15 cellular contexts compared by ENCODE assay signal in genomic region chr18:26327062-26327461, GRCh38.
"Had no signal": no experiment of that assay in that cellular context is flagged by ENCODE, and none has a peak within 500 bp of the region (broad histone marks: within the 10 kb centered on the region; RNA-seq: fewer than 3 reads in every experiment).

No MANE protein-coding gene starts in this region.

- H3K9me3 Mint-ChIP-seq: activated naive CD8-positive, alpha-beta T cell treated with anti-CD3 and anti-CD28 coated beads, Interleukin-2, amount 10 ng/mL, durations not matched to agents 7 days and 5 days; activated T-cell treated with anti-CD3 and anti-CD28 coated beads, Interleukin-2, amount 50 U/mL, for 4 hours; stimulated activated naive CD8-positive, alpha-beta T cell treated with anti-CD3 and anti-CD28 coated beads, Interleukin-15, amount 100 ng/mL, for 72 hours; T-cell had no signal

- H3K4me3 Mint-ChIP-seq: activated naive CD8-positive, alpha-beta T cell treated with anti-CD3 and anti-CD28 coated beads, Interleukin-2, amount 10 ng/mL, durations not matched to agents 7 days and 5 days; activated T-cell treated with anti-CD3 and anti-CD28 coated beads, Interleukin-2, amount 50 U/mL, for 4 hours; stimulated activated naive CD8-positive, alpha-beta T cell treated with anti-CD3 and anti-CD28 coated beads, Interleukin-15, amount 100 ng/mL, for 72 hours; T-cell had no signal

- H3K27me3 ChIP-seq: colonic mucosa, gastroesophageal sphincter, pancreas, testis, upper lobe of right lung had no signal

- H3K9me3 ChIP-seq: colonic mucosa, gastroesophageal sphincter, pancreas, testis, upper lobe of right lung had no signal

- FAIRE-seq: pancreas had no signal

- H3K27ac Mint-ChIP-seq: activated naive CD8-positive, alpha-beta T cell treated with anti-CD3 and anti-CD28 coated beads, Interleukin-2, amount 10 ng/mL, durations not matched to agents 7 days and 5 days; stimulated activated naive CD8-positive, alpha-beta T cell treated with anti-CD3 and anti-CD28 coated beads, Interleukin-15, amount 100 ng/mL, for 72 hours had no signal

- H3K36me3 ChIP-seq: colonic mucosa, pancreas, upper lobe of right lung had no signal

- DNase-seq: activated CD4-positive, alpha-beta T cell treated with anti-CD3 and anti-CD28 coated beads, Interleukin-2, amount 50 U/mL, for 1 hour; activated CD4-positive, CD25-positive, alpha-beta regulatory T cell; activated gamma-delta T cell; activated naive CD8-positive, alpha-beta T cell treated with anti-CD3 and anti-CD28 coated beads, Interleukin-2, amount 10 ng/mL, durations not matched to agents 7 days and 5 days; activated T-cell treated with anti-CD3 and anti-CD28 coated beads, Interleukin-2, amount 50 U/mL, for 4 hours; aorta; colonic mucosa; pancreas; stimulated activated CD4-positive, alpha-beta T cell treated with anti-CD3 and anti-CD28 coated beads, Interleukin-4, amount 100 ng/mL, for 4 hours; stimulated activated naive CD8-positive, alpha-beta T cell treated with anti-CD3 and anti-CD28 coated beads, Interleukin-15, amount 100 ng/mL, for 72 hours; T-cell; testis; upper lobe of right lung had no signal

- ATAC-seq: activated T-cell treated with anti-CD3 and anti-CD28 coated beads, Interleukin-2, amount 50 U/mL, for 4 hours; gastroesophageal sphincter; pancreas; stimulated activated naive CD8-positive, alpha-beta T cell treated with anti-CD3 and anti-CD28 coated beads, Interleukin-15, amount 100 ng/mL, for 72 hours; T-cell; upper lobe of right lung had no signal

- H3K4me3 ChIP-seq: colonic mucosa, gastroesophageal sphincter, pancreas, skin epidermis, testis, upper lobe of right lung had no signal

- H3K4me1 ChIP-seq: colonic mucosa, gastroesophageal sphincter, pancreas, testis, upper lobe of right lung had no signal

- H3K27ac ChIP-seq: colonic mucosa, gastroesophageal sphincter, pancreas, skin epidermis, testis, upper lobe of right lung had no signal

- H3K27me3 Mint-ChIP-seq: activated naive CD8-positive, alpha-beta T cell treated with anti-CD3 and anti-CD28 coated beads, Interleukin-2, amount 10 ng/mL, durations not matched to agents 7 days and 5 days; stimulated activated naive CD8-positive, alpha-beta T cell treated with anti-CD3 and anti-CD28 coated beads, Interleukin-15, amount 100 ng/mL, for 72 hours; T-cell had no signal
